Comparison of ENCODE assay signal across 16 cellular contexts in genomic region chr17:21292867-21293845, GRCh38.
"Had no signal": no experiment of that assay in that cellular context is flagged by ENCODE, and none has a peak within 500 bp of the region (broad histone marks: within the 10 kb centered on the region; RNA-seq: fewer than 3 reads in every experiment).

No MANE protein-coding gene starts in this region.

- DNase-seq: activated CD4-positive, alpha-beta T cell treated with anti-CD3 and anti-CD28 coated beads for 1 hour; activated CD4-positive, alpha-beta T cell treated with anti-CD3 and anti-CD28 coated beads, Interleukin-2, amount 50 U/mL, for 4 hours; activated naive CD4-positive, alpha-beta T cell treated with anti-CD3 and anti-CD28 coated beads, Interleukin-2, amount 50 U/mL, for 16 hours; activated T-cell treated with anti-CD3 and anti-CD28 coated beads for 4 hours; adrenal gland; retina; stimulated activated CD4-positive, alpha-beta T cell treated with anti-CD3 and anti-CD28 coated beads, Interleukin-4, amount 100 ng/mL, for 1 hour; stimulated activated naive B cell treated with anti-CD40 and anti-IgM and Interleukin-4, amounts not matched to agents 10 μg/mL and 1 μg/mL and 100 μg/mL, for 72 hours; T-cell; tibial artery had no signal

- H3K9ac ChIP-seq: neural progenitor cell had no signal

- FAIRE-seq: colon, endometrium, urothelium cell line had no signal

- H3K4me3 ChIP-seq: adrenal gland, cardiac muscle cell, hepatocyte, neural progenitor cell, tibial artery had no signal

- H3K4me2 ChIP-seq: hepatocyte, neural progenitor cell had no signal

- H3K4me3 Mint-ChIP-seq: neural progenitor cell; stimulated activated naive B cell treated with anti-CD40 and anti-IgM and Interleukin-4, amounts not matched to agents 10 μg/mL and 1 μg/mL and 100 μg/mL, for 72 hours; T-cell had no signal

- H3K9me3 ChIP-seq: adrenal gland, tibial artery had no signal

- H3K36me3 Mint-ChIP-seq: neural progenitor cell had no signal

- H3K27me3 ChIP-seq: adrenal gland, hepatocyte, neural progenitor cell, tibial artery had no signal

- H2AFZ ChIP-seq: hepatocyte, neural progenitor cell had no signal

- ATAC-seq: stimulated activated naive B cell treated with anti-CD40 and anti-IgM and Interleukin-4, amounts not matched to agents 10 μg/mL and 1 μg/mL and 100 μg/mL, for 72 hours; T-cell had no signal

- H3K27ac ChIP-seq: cardiac muscle cell, hepatocyte, neural progenitor cell, tibial artery had no signal

- H3K4me1 ChIP-seq: neural progenitor cell had no signal

- H3K36me3 ChIP-seq: adrenal gland, cardiac muscle cell, neural progenitor cell had no signal
